In the genomic region with DNA sequence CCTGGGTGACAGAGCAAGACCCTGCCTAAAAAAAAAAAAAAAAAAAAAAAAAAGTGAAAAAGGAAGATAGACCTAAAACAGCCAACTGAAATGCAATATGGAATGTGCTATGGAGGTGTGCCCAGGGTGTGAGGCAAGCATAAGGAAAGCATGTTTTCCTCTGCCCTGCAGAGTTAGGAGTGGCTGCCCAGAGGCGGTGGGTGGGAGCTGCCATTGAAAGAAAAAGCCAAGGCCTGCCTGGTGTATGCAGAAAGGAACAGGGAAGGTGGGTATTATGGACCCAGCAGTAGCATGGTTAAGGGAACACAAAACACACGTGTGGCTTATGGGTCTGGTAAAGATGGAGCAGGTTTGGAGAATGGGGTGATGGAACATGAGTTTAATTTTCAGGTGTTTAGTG, we compare ENCODE assay signal across 26 cellular contexts. TPM values are rescaled to one million over a fixed set of nuclear protein-coding genes. Genes with fewer than 3 reads are reported as not detected.
DNase-seq lines count a peak whose midpoint lies in the region; TF ChIP-seq lines count a peak whose summit lies in the region.
"Had no signal": no experiment of that assay in that cellular context is flagged by ENCODE, and none has a peak within 500 bp of the region (broad histone marks: within the 10 kb centered on the region; RNA-seq: fewer than 3 reads in every experiment).

No MANE protein-coding gene starts in this region.

- H3K9ac ChIP-seq in Loucy (ENCODE audit: low read depth, low read length, poor library complexity, severe bottlenecking) (peak overlapping the region; percentile 86), neuronal stem cell (ENCODE audit: low read depth, low read length, poor library complexity) (no peak overlapping the region)

- TF ChIP-seq POLR2A in esophagus muscularis mucosa (IDR thresholded peaks at IDR 0.05; ENCODE audit: low read depth) (no peak), sigmoid colon (IDR thresholded peaks at IDR 0.05) (no peak)

- no peak overlapping the region for H3K27ac ChIP-seq in esophagus muscularis mucosa (replicated peaks in 1 of 4)
- no peak overlapping the region for H3K27ac ChIP-seq in neuronal stem cell (replicated peaks; ENCODE audit: low read length)
- H3K27ac ChIP-seq in sigmoid colon, result no peak overlapping the region
- H3K27ac ChIP-seq: C4-2B, SJCRH30 had no signal

- H2BK12ac ChIP-seq in neuronal stem cell (ENCODE audit: low read length), result no peak overlapping the region

- no peak overlapping the region for H2BK5ac ChIP-seq in neuronal stem cell (ENCODE audit: low read length)

- no peak overlapping the region for H4K91ac ChIP-seq in neuronal stem cell (ENCODE audit: low read depth, low read length, poor library complexity)

- no peak overlapping the region for H2BK120ac ChIP-seq in neuronal stem cell (ENCODE audit: low read depth, low read length)

- peaks cover 5% of the 10 kb centered on the region for H4K20me1 ChIP-seq in Loucy (ENCODE audit: insufficient read depth, low read length, poor library complexity, severe bottlenecking)

- H3K79me1 ChIP-seq in neuronal stem cell (ENCODE audit: low read depth, low read length), result no peaks in the 10 kb centered on the region

- H3K9me3 ChIP-seq in Loucy (ENCODE audit: insufficient read depth, low read depth, low read length) (0 out of 2 replicates have a peak, but pooled peaks cover 3% of the 10 kb centered on the region), esophagus muscularis mucosa (no peaks in the 10 kb centered on the region), neuronal stem cell (replicated peaks in 1 of 2; ENCODE audit: control insufficient read depth in 2 of 2, insufficient read depth in 1 of 2, low read depth in 1 of 2, low read length in 2 of 2) (no peaks in the 10 kb centered on the region), sigmoid colon (no peaks in the 10 kb centered on the region)
- H3K9me3 ChIP-seq: Caco-2, SJCRH30 had no signal

- no peak for TF ChIP-seq CTCF in Loucy (conservative IDR thresholded peaks at IDR 0.05; ENCODE audit: low read length)
- TF ChIP-seq CTCF in esophagus muscularis mucosa (IDR thresholded peaks at IDR 0.05), result no peak
- no peak for TF ChIP-seq CTCF in sigmoid colon (IDR thresholded peaks at IDR 0.05)

- WGBS in esophagus muscularis mucosa, result 78% methylated on average over 2 of the region's 2 CpGs
- no CpG with 5 or more reads among the region's 2 CpGs for WGBS in neuronal stem cell (ENCODE audit: extremely low coverage in 2 of 2, insufficient read length in 2 of 2, insufficient replicate concordance in 1 of 2), 2 donors
- 90 to 91% methylated on average over 2 of the region's 2 CpGs for WGBS in sigmoid colon, 2 donors

- TF ChIP-seq EP300 in esophagus muscularis mucosa (IDR thresholded peaks at IDR 0.05) (no peak), sigmoid colon (IDR thresholded peaks at IDR 0.05) (no peak)

- no peak overlapping the region for H3K14ac ChIP-seq in neuronal stem cell (ENCODE audit: low read length)

- intact Hi-C loops in esophagus muscularis mucosa (cut with DNase I), result no loop called here
- intact Hi-C loops in sigmoid colon (cut with DNase I), result no loop called here

- H3K27me3 ChIP-seq in Loucy (ENCODE audit: insufficient read depth, low read length, poor library complexity, severe bottlenecking) (no peaks in the 10 kb centered on the region), esophagus muscularis mucosa (no peaks in the 10 kb centered on the region), neuronal stem cell (ENCODE audit: control insufficient read depth in 3 of 3, insufficient read depth in 3 of 3, low read depth in 1 of 3, low read length in 3 of 3) (peaks cover 0 to 2% (median 0%) of the 10 kb centered on the region in 3 experiments), sigmoid colon (no peaks in the 10 kb centered on the region)
- H3K27me3 ChIP-seq: SJCRH30 had no signal

- no peak overlapping the region for H3K23ac ChIP-seq in neuronal stem cell (ENCODE audit: low read depth, low read length, poor library complexity)

- H3K79me2 ChIP-seq in Loucy (ENCODE audit: insufficient read depth, low read length), result peaks cover 95% of the 10 kb centered on the region

- no peak overlapping the region for H2AFZ ChIP-seq in Loucy (ENCODE audit: low read length)
- no peak overlapping the region for H2AFZ ChIP-seq in neuronal stem cell (ENCODE audit: low read length)

- H3K4me1 ChIP-seq in Loucy (ENCODE audit: insufficient read depth, low read length, poor library complexity, severe bottlenecking), result peaks cover 71% of the 10 kb centered on the region
- no peaks in the 10 kb centered on the region for H3K4me1 ChIP-seq in esophagus muscularis mucosa
- no peaks in the 10 kb centered on the region for H3K4me1 ChIP-seq in neuronal stem cell (ENCODE audit: control insufficient read depth in 2 of 2, insufficient read depth in 1 of 2, low read depth in 1 of 2, low read length in 2 of 2)
- H3K4me1 ChIP-seq in sigmoid colon, result no peaks in the 10 kb centered on the region
- H3K4me1 ChIP-seq: SJCRH30 had no signal

- H2BK15ac ChIP-seq in neuronal stem cell (ENCODE audit: low read length), result no peak overlapping the region

- H3K4me3 ChIP-seq in Loucy (ENCODE audit: low read length, poor library complexity, severe bottlenecking) (peak overlapping the region; percentile 29), esophagus muscularis mucosa (no peak overlapping the region), neuronal stem cell (ENCODE audit: low read length in 2 of 2) (no peak overlapping the region), sigmoid colon (no peak overlapping the region)
- H3K4me3 ChIP-seq: GM12878, SJCRH30 had no signal

- DNase-seq in activated CD8-positive, alpha-beta memory T cell treated with anti-CD3 and anti-CD28 coated beads for 24 hours, result peak; percentile 26
- DNase-seq in activated CD8-positive, alpha-beta memory T cell treated with anti-CD3 and anti-CD28 coated beads, Interleukin-2, amount 50 U/mL, for 4 hours, result no peak
- peak; percentile 4 for DNase-seq in esophagus muscularis mucosa (ENCODE audit: extremely low spot score)
- DNase-seq in neuronal stem cell (ENCODE audit: low spot score), result no peak
- no peak for DNase-seq in iPS-NIHi7 (ENCODE audit: extremely low spot score)
- no peak for DNase-seq in sigmoid colon
- DNase-seq in KBM-7, result no peak
- DNase-seq: Caco-2, DND-41, H7, HFFc6, KG1, MV-4-11, NCI-H1105 treated with DMSO at 0.1 percent for 48 hours, NCI-H2029 treated with DMSO at 0.1 percent for 48 hours, NCI-H345, NCI-H524, NCI-H82, OCI-M1, SJCRH30 had no signal

- in situ Hi-C loops in KBM-7 (cut with MboI; ENCODE audit: low pct_unique_long_range_greater_than_20kb, low sequenced_read_pairs), result no loop called here

- H3K4me2 ChIP-seq in Loucy (ENCODE audit: low read depth, low read length, poor library complexity, severe bottlenecking) (peak overlapping the region; percentile 96), neuronal stem cell (ENCODE audit: insufficient read depth, low read length, poor library complexity, severe bottlenecking) (no peak overlapping the region)

- H3K9me2 ChIP-seq in Loucy (replicated peaks; ENCODE audit: low read depth, low read length), result no peaks in the 10 kb centered on the region

- no peak overlapping the region for H3K4ac ChIP-seq in neuronal stem cell (ENCODE audit: low read length)

- H3F3A ChIP-seq in Loucy (ENCODE audit: low read depth), result peaks cover 13% of the 10 kb centered on the region; the same call in 1 of the 2 replicates

- no peak overlapping the region for H4K8ac ChIP-seq in neuronal stem cell (ENCODE audit: low read depth, low read length)

- H3K36me3 ChIP-seq in Loucy (ENCODE audit: insufficient read depth, low read length) (peaks cover 6% of the 10 kb centered on the region; the same call in 1 of the 2 replicates), esophagus muscularis mucosa (no peaks in the 10 kb centered on the region), neuronal stem cell (replicated peaks in 1 of 2; ENCODE audit: control insufficient read depth in 2 of 2, insufficient read depth in 2 of 2, low read length in 2 of 2) (no peaks in the 10 kb centered on the region), sigmoid colon (no peaks in the 10 kb centered on the region)
- H3K36me3 ChIP-seq: SJCRH30 had no signal

- peak overlapping the region; percentile 44 for H3K18ac ChIP-seq in neuronal stem cell (ENCODE audit: low read length)

- H2AK5ac ChIP-seq in neuronal stem cell (ENCODE audit: low read depth, low read length), result no peak overlapping the region

RNA-seq across cellular contexts. Expression of gene CD244, which starts 8.9 kb away (rescaled TPM):
- under 1 TPM in 3 of 4 donors, not detected in 1; 0.13 to 0.83 (median 0.34) TPM for total RNA-seq in esophagus muscularis mucosa
- not detected for polyA plus RNA-seq in neuronal stem cell (2013, experiment 1 of 2)
- not detected for polyA plus RNA-seq in neuronal stem cell (2013, experiment 2 of 2)
- total RNA-seq in sigmoid colon, result under 1 TPM in 3 of 4 donors, not detected in 1; 0.16 to 0.36 (median 0.27) TPM
- 1 to 10 TPM in 2 of 3 donors, not detected in 1; 1.0 to 1.8 TPM for polyA plus RNA-seq in sigmoid colon
- total RNA-seq: A172, H7, HFFc6, HT1080, SJCRH30 had no signal
- polyA plus RNA-seq: AG04450 had no signal

RNA-seq across cellular contexts. Expression of gene ITLN1, which starts 31.2 kb away (rescaled TPM):
- total RNA-seq in esophagus muscularis mucosa (1 to 10 TPM in 1 of 4 donors, under 1 TPM in 1, not detected in 2; 0.66 to 2.2 TPM), sigmoid colon (under 1 TPM in 2 of 4 donors, not detected in 2; 0.66 to 0.71 TPM)
- not detected for polyA plus RNA-seq in neuronal stem cell (2013, experiment 1 of 2)
- polyA plus RNA-seq in neuronal stem cell (2013, experiment 2 of 2), result not detected
- polyA plus RNA-seq in sigmoid colon, result 100 to 1,000 TPM; 175 to 478 (median 284) TPM
- total RNA-seq: A172, Caco-2, GM12878, H7, HFFc6, HT1080, SJCRH30 had no signal
- polyA plus RNA-seq: AG04450, GM12878 had no signal

RNA-seq across cellular contexts. Expression of gene LY9, which starts 57.8 kb away (rescaled TPM):
- total RNA-seq in esophagus muscularis mucosa (under 1 TPM in 2 of 4 donors, not detected in 2; 0.26 to 0.66 TPM), sigmoid colon (under 1 TPM in 3 of 4 donors, not detected in 1; under 0.01 to 0.36 (median 0.16) TPM)
- polyA plus RNA-seq in neuronal stem cell (2013, experiment 1 of 2), result not detected
- polyA plus RNA-seq in neuronal stem cell (2013, experiment 2 of 2), result not detected
- 10 to 100 TPM in 1 of 3 donors, under 1 TPM in 1, not detected in 1; 0.23 to 12.8 TPM for polyA plus RNA-seq in sigmoid colon
- total RNA-seq: A172, Caco-2, HFFc6, HT1080, SJCRH30 had no signal
- polyA plus RNA-seq: AG04450 had no signal

Comparison
In these comparisons a context has a peak if more than half of its experiments do, and no peak if none do; other contexts are left out.
1. DNase-seq: peak in activated CD8-positive, alpha-beta memory T cell treated with anti-CD3 and anti-CD28 coated beads for 24 hours (single experiment) and esophagus muscularis mucosa (single experiment); none in activated CD8-positive, alpha-beta memory T cell treated with anti-CD3 and anti-CD28 coated beads, Interleukin-2, amount 50 U/mL, for 4 hours (single experiment), neuronal stem cell (single experiment), iPS-NIHi7 (single experiment), sigmoid colon (single experiment) and KBM-7 (single experiment).